Comparison of ENCODE assay signal across 8 cellular contexts in the genomic region with DNA sequence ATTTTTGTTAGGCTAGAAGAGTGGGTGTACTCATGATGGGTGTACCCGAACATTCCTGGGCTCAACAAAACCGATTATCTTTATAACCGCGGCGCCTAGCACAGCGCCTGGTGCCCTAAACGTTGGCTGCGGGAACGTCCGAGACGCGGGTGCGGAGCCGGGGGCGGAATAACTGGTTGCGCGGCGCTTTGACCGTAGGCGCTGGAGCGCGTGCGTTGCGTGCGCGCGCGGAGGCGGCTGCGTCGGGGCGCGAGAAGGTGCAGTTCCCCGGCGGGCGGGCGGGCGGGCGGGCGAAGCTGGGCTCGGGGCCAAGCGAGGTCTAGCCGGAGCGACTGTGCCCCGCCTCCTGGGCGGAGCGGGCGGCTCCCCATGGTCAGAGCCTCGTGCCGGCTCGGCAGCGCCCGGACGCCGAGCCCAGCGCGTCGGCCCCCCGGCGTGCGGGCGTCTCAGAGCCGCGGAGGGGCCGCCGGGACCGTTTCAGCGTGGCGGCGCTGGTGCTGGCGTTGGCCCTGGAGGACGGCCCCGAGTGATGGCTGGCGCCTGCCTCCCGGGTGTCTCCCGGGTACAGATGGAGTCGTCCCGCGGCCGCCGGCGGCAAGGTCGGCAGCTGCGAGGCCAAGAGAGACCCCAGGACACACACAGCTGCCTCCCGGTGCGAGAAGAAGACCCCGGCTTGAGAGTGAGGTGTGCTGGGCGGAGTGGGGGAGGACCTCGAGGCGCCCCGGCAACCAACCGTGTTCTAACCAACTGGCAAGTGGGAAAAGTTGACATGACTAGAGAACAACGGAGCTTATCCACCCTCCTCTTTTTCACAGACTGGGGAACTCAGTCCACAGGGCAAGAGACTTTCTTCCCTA. TPM values are rescaled to one million over a fixed set of nuclear protein-coding genes. Genes with fewer than 3 reads are reported as not detected.
DNase-seq lines count a peak whose midpoint lies in the region; ATAC-seq, FAIRE-seq and TF ChIP-seq lines count a peak whose summit lies in the region.

A gene (plus strand): TSS at position 373 of the 857 bp plus-strand sequence. CDS start 14,429 bp downstream, outside the sequence.

- H3K27ac ChIP-seq in brain microvascular endothelial cell (no peak within 1 kb of the TSS), iPS-20b (ENCODE audit: low read length) (no peak within 1 kb of the TSS), skeletal muscle tissue (ENCODE audit: low read depth, low read length) (peak within 1 kb of the TSS; percentile 93)

- DNase-seq in ACHN, result peak; percentile 19
- peak; percentile 28 for DNase-seq in GM18507 (ENCODE audit: extremely low spot score, insufficient read length, low read depth)
- peak; percentile 43 for DNase-seq in NCI-H748 treated with DMSO at 0.1 percent for 48 hours (lab: John Stamatoyannopoulos, UW)
- no peak for DNase-seq in brain microvascular endothelial cell

- peaks cover 8% of the 10 kb centered on the region; the same call in 1 of the 2 replicates for H3K4me1 ChIP-seq in iPS-20b (ENCODE audit: insufficient read depth, low read length)
- peaks cover 6 to 19% (median 13%) of the 10 kb centered on the region in 3 donors for H3K4me1 ChIP-seq in skeletal muscle tissue (ENCODE audit: control insufficient read depth in 3 of 3, insufficient read depth in 3 of 3, low read length in 3 of 3)

- no peak for TF ChIP-seq CTCF in brain microvascular endothelial cell (IDR thresholded peaks at IDR 0.05; ENCODE audit: low read depth, low read length, missing control alignments)

- H3K9me3 ChIP-seq in iPS-20b (ENCODE audit: insufficient read depth, low read depth, low read length) (no peaks in the 10 kb centered on the region), skeletal muscle tissue (ENCODE audit: control insufficient read depth in 3 of 3, low read length in 3 of 3) (no peaks in the 10 kb centered on the region)

- H3K4me3 ChIP-seq in brain microvascular endothelial cell (ENCODE audit: low read depth, low read length) (peak within 1 kb of the TSS; percentile 61), iPS-20b (ENCODE audit: low read length) (peak within 1 kb of the TSS; percentile 91), skeletal muscle tissue (ENCODE audit: low read length in 3 of 3) (peak within 1 kb of the TSS; percentile 76 to 84 (median 80))

- in situ Hi-C loops in ACHN (cut with HindIII; ENCODE audit: low pct_ligation_motif_present, low pct_unique_long_range_greater_than_20kb, low sequenced_read_pairs) (no loop called here), brain microvascular endothelial cell (cut with HindIII; ENCODE audit: low pct_ligation_motif_present, low sequenced_read_pairs) (no loop called here)

- H3K27me3 ChIP-seq in brain microvascular endothelial cell (replicated peaks), result no peaks in the 10 kb centered on the region
- peaks cover 20% of the 10 kb centered on the region for H3K27me3 ChIP-seq in iPS-20b (ENCODE audit: insufficient read depth, low read length)
- H3K27me3 ChIP-seq in skeletal muscle tissue (ENCODE audit: control insufficient read depth in 3 of 3, insufficient read depth in 3 of 3, low read length in 3 of 3), result no peaks in the 10 kb centered on the region

- no peak for FAIRE-seq in GM18507 (lab: Jason Lieb, UNC)

- ATAC-seq in HG03432 (IDR thresholded peaks at IDR 0.05; ENCODE audit: unreplicated experiment) (peak; percentile 85), GM19328 (IDR thresholded peaks at IDR 0.05; ENCODE audit: unreplicated experiment) (no peak)

- H3K36me3 ChIP-seq in brain microvascular endothelial cell (replicated peaks) (no peaks in the 10 kb centered on the region), iPS-20b (ENCODE audit: insufficient read depth, low read depth, low read length) (no peaks in the 10 kb centered on the region), skeletal muscle tissue (ENCODE audit: control insufficient read depth in 3 of 3, insufficient read depth in 3 of 3, low read length in 3 of 3) (no peaks in the 10 kb centered on the region)

- H3K9ac ChIP-seq in iPS-20b (ENCODE audit: low read depth, low read length) (peak within 1 kb of the TSS; percentile 72; the same call in 1 of the 2 replicates), skeletal muscle tissue (ENCODE audit: low read depth in 1 of 3, low read length in 3 of 3) (peak within 1 kb of the TSS; percentile 86 to 94 (median 92))

RNA-seq across cellular contexts. Expression of the gene that starts here (rescaled TPM):
- total RNA-seq in skeletal muscle tissue, result 14.6 TPM
